ENCODE assay signal across 8 cellular contexts in genomic region chr1:222713091-222714012, GRCh38. TPM values are rescaled to one million over a fixed set of nuclear protein-coding genes. Genes with fewer than 3 reads are reported as not detected.
DNase-seq lines count a peak whose midpoint lies in the region; ATAC-seq and TF ChIP-seq lines count a peak whose summit lies in the region.

No MANE protein-coding gene starts in this region.

- POLR2A ChIA-PET in CD4-positive, alpha-beta memory T cell (lab: Charles Lee; ENCODE audit: partially characterized antibody), result interaction anchor here (0.7 to 4.1 kb wide), 33 partner anchors 8 to 1279 kb away, joined by 3 to 76 read pairs (median 5); partner anchors contain the start of genes DUSP10, FAM177B, MIA3 and TAF1A

- no peak for TF ChIP-seq CTCF in right lobe of liver (IDR thresholded peaks at IDR 0.05)

- ATAC-seq in GM19438 (IDR thresholded peaks at IDR 0.05; ENCODE audit: low read depth, unreplicated experiment), result peak; percentile 59
- ATAC-seq in HG03571 (IDR thresholded peaks at IDR 0.05; ENCODE audit: unreplicated experiment), result peak; percentile 59
- peak; percentile 81 to 86 (median 83) for ATAC-seq in right lobe of liver

- peaks cover 29 to 76% (median 47%) of the 10 kb centered on the region in 4 donors for H3K4me1 Mint-ChIP-seq in CD4-positive, alpha-beta memory T cell

- no peak for TF ChIP-seq POLR2A in right lobe of liver (IDR thresholded peaks at IDR 0.05)

- DNase-seq in CD4-positive, alpha-beta memory T cell, result peak; percentile 89 to 95 (median 90)
- DNase-seq in NCI-H774 (lab: John Stamatoyannopoulos, UW), result peak; percentile 95
- peak; percentile 87 to 90 for DNase-seq in activated CD4-positive, alpha-beta T cell treated with anti-CD3 and anti-CD28 coated beads, Interleukin-2, amount 50 U/mL, for 48 hours
- peak; percentile 93 to 97 for DNase-seq in dermis microvascular lymphatic vessel endothelial cell (ENCODE audit: low read depth in 2 of 2)
- DNase-seq in right lobe of liver, result peak; percentile 93 to 95 (median 95)
- DNase-seq in stimulated activated CD4-positive, alpha-beta T cell treated with anti-CD3 and anti-CD28 coated beads, Interleukin-4, amount 100 ng/mL, for 4 hours, result peak; percentile 82 to 87

- no peaks in the 10 kb centered on the region for H3K27me3 Mint-ChIP-seq in CD4-positive, alpha-beta memory T cell

- peaks cover 0 to 6% (median 0%) of the 10 kb centered on the region in 8 donors for H3K9me3 Mint-ChIP-seq in CD4-positive, alpha-beta memory T cell

- H3K27ac ChIP-seq in CD4-positive, alpha-beta memory T cell (ENCODE audit: low read depth, low read length), result peak overlapping the region; percentile 91
- peak overlapping the region; percentile 96 to 98 (median 97) for H3K27ac ChIP-seq in right lobe of liver

- H3K27me3 ChIP-seq in CD4-positive, alpha-beta memory T cell (ENCODE audit: insufficient read depth, low read length), result no peaks in the 10 kb centered on the region
- no peaks in the 10 kb centered on the region for H3K27me3 ChIP-seq in right lobe of liver

- H3K4me3 Mint-ChIP-seq in CD4-positive, alpha-beta memory T cell, result peak overlapping the region; percentile 94 to 100 (median 98)

- peaks cover 19 to 58% of the 10 kb centered on the region in 2 donors for H3K36me3 Mint-ChIP-seq in CD4-positive, alpha-beta memory T cell

- H3K27ac Mint-ChIP-seq in CD4-positive, alpha-beta memory T cell, result peak overlapping the region; percentile 98 to 100 (median 100)

- intact Hi-C loops in CD4-positive, alpha-beta memory T cell (cut with micrococcal nuclease), result loop anchor here (1.0 to 10.0 kb wide), 7 partner anchors 58 to 1719 kb away; partner anchors contain the start of genes DISP1, DUSP10 and TAF1A
- intact Hi-C loops in right lobe of liver (cut with DNase I), result no loop called here

- no peaks in the 10 kb centered on the region for H3K9me3 ChIP-seq in CD4-positive, alpha-beta memory T cell (ENCODE audit: control insufficient read depth in 1 of 2, low read length in 2 of 2)
- no peaks in the 10 kb centered on the region for H3K9me3 ChIP-seq in right lobe of liver

- H3K4me3 ChIP-seq in CD4-positive, alpha-beta memory T cell (ENCODE audit: low read length in 2 of 2), result peak overlapping the region; percentile 84 to 100
- H3K4me3 ChIP-seq in right lobe of liver, result peak overlapping the region; percentile 61 to 84 (median 79)

- H3K36me3 ChIP-seq in CD4-positive, alpha-beta memory T cell (ENCODE audit: insufficient read depth, low read length), result peaks cover 10% of the 10 kb centered on the region
- peaks cover 0 to 4% (median 2%) of the 10 kb centered on the region in 4 donors for H3K36me3 ChIP-seq in right lobe of liver

- under 1% methylated on average over 27 of the region's 39 CpGs for WGBS in right lobe of liver (ENCODE audit: insufficient coverage, low coverage, low lambda C conversion rate, missing lambda C conversion rate)

- CTCF ChIA-PET in CD4-positive, alpha-beta memory T cell (lab: Charles Lee; ENCODE audit: partially characterized antibody), result interaction anchor here (0.7 to 2.4 kb wide), 7 partner anchors 13 to 421 kb away, joined by 3 to 11 read pairs (median 3); no protein-coding TSS in a partner anchor

- H3K4me1 ChIP-seq in CD4-positive, alpha-beta memory T cell (ENCODE audit: insufficient read depth, low read length), result peaks cover 44% of the 10 kb centered on the region
- peaks cover 0 to 9% (median 0%) of the 10 kb centered on the region in 4 donors for H3K4me1 ChIP-seq in right lobe of liver

RNA-seq across cellular contexts. Expression of gene BROX, which starts 1.0 kb away (rescaled TPM):
- 10 to 100 TPM; 64.6 to 68.3 TPM for total RNA-seq in CD4-positive, alpha-beta memory T cell
- polyA plus RNA-seq in CD4-positive, alpha-beta memory T cell, result 10 to 100 TPM; 15.6 to 18.5 TPM
- total RNA-seq in dermis microvascular lymphatic vessel endothelial cell (29.1 and 34.1 TPM in 2 replicates), right lobe of liver (10 to 100 TPM; 13.3 to 24.3 (median 20.2) TPM)

RNA-seq across cellular contexts. Expression of gene AIDA, which starts 1.1 kb away (rescaled TPM):
- 10 to 100 TPM; 60.7 to 64.5 TPM for total RNA-seq in CD4-positive, alpha-beta memory T cell
- polyA plus RNA-seq in CD4-positive, alpha-beta memory T cell, result 10 to 100 TPM; 35.2 to 37.2 TPM
- total RNA-seq in dermis microvascular lymphatic vessel endothelial cell, result 33.8 and 40.2 TPM in 2 replicates
- 10 to 100 TPM; 23.9 to 35.2 (median 29.8) TPM for total RNA-seq in right lobe of liver

RNA-seq across cellular contexts. Expression of gene FAM177B, which starts 23.6 kb away (rescaled TPM):
- under 1 TPM; 0.30 to 0.79 TPM for total RNA-seq in CD4-positive, alpha-beta memory T cell
- polyA plus RNA-seq in CD4-positive, alpha-beta memory T cell, result under 1 TPM in 1 of 2 donors, not detected in 1; 0.30 TPM
- total RNA-seq in dermis microvascular lymphatic vessel endothelial cell (not detected in 2 replicates), right lobe of liver (under 1 TPM in 1 of 6 experiments, not detected in 5; 0.47 TPM)

Comparison
In these comparisons a context has a peak if more than half of its experiments do, and no peak if none do; other contexts are left out.
1. Peak in every context shown above with its lines: DNase-seq, ATAC-seq, H3K4me3 ChIP-seq and H3K27ac ChIP-seq.